Comparison of ENCODE assay signal across 22 cellular contexts in genomic region chr6:106693343-106693742, GRCh38.
A peak's percentile ranks its signal among the peaks of the same experiment; 100 is the strongest.
DNase-seq lines count a peak whose midpoint lies in the region; ATAC-seq and TF ChIP-seq lines count a peak whose summit lies in the region.
"Had no signal": no experiment of that assay in that cellular context is flagged by ENCODE, and none has a peak within 500 bp of the region (broad histone marks: within the 10 kb centered on the region; RNA-seq: fewer than 3 reads in every experiment).

No MANE protein-coding gene starts in this region.

- H4K20me1 ChIP-seq in BLaER1 treated with 17β-estradiol and CSF1 and Interleukin-3, amounts not matched to agents 10 nM and 100 nM, result no peaks in the 10 kb centered on the region

- ATAC-seq in HG03097 (IDR thresholded peaks at IDR 0.05; ENCODE audit: low FRiP score, unreplicated experiment) (no peak), HG03045 (IDR thresholded peaks at IDR 0.05; ENCODE audit: unreplicated experiment) (no peak)
- no peak for ATAC-seq in activated naive CD8-positive, alpha-beta T cell treated with anti-CD3 and anti-CD28 coated beads, Interleukin-2, amount 50 U/mL, for 24 hours
- ATAC-seq: CD8-positive, alpha-beta T cell had no signal

- peaks cover 6 to 67% (median 48%) of the 10 kb centered on the region in 10 experiments; a peak in 18 of 20 replicates for H3K4me1 ChIP-seq in BLaER1 treated with 17β-estradiol and CSF1 and Interleukin-3, amounts not matched to agents 10 nM and 100 nM
- peaks cover 29% of the 10 kb centered on the region for H3K4me1 ChIP-seq in HUES64 (ENCODE audit: insufficient read depth, low read length)
- H3K4me1 ChIP-seq in breast epithelium, result peaks cover 0 to 5% of the 10 kb centered on the region in 2 donors
- H3K4me1 ChIP-seq: uterus had no signal

- peak overlapping the region in 7 of 11 experiments; percentile 28 to 92 (median 62); a peak in 11 of 22 replicates for H3K4me2 ChIP-seq in BLaER1 treated with 17β-estradiol and CSF1 and Interleukin-3, amounts not matched to agents 10 nM and 100 nM
- H3K4me2 ChIP-seq: KMS-11 had no signal

- H3K9ac ChIP-seq in BLaER1 treated with 17β-estradiol and CSF1 and Interleukin-3, amounts not matched to agents 10 nM and 100 nM, result no peak overlapping the region
- H3K9ac ChIP-seq in HUES64 (ENCODE audit: low read depth, low read length), result no peak overlapping the region
- H3K9ac ChIP-seq: KMS-11 had no signal

- no peaks in the 10 kb centered on the region for H3K9me3 Mint-ChIP-seq in activated naive CD8-positive, alpha-beta T cell treated with anti-CD3 and anti-CD28 coated beads, Interleukin-2, amount 50 U/mL, for 24 hours
- H3K9me3 Mint-ChIP-seq: activated CD4-positive, alpha-beta memory T cell treated with anti-CD3 and anti-CD28 coated beads, Interleukin-2, amount 10 ng/mL, durations not matched to agents 7 days and 5 days; CD8-positive, alpha-beta T cell; dendritic cell treated with granulocyte-macrophage colony-stimulating factor and Interleukin-4, amounts not matched to agents 40 ng/mL and 50 ng/mL, for 4 days had no signal

- no peaks in the 10 kb centered on the region for H3K27me3 ChIP-seq in BLaER1 treated with 17β-estradiol and CSF1 and Interleukin-3, amounts not matched to agents 10 nM and 100 nM
- H3K27me3 ChIP-seq in HUES64 (ENCODE audit: insufficient read depth, low read length) (no peaks in the 10 kb centered on the region), breast epithelium (no peaks in the 10 kb centered on the region)
- H3K27me3 ChIP-seq: cardiac muscle cell, suprapubic skin, uterus had no signal

- H3K27ac ChIP-seq in BLaER1 treated with 17β-estradiol and CSF1 and Interleukin-3, amounts not matched to agents 10 nM and 100 nM, result no peak overlapping the region
- H3K27ac ChIP-seq in HUES64 (ENCODE audit: low read depth, low read length), result peak overlapping the region; percentile 93; the same call in 1 of the 2 replicates
- H3K27ac ChIP-seq in breast epithelium, result peak overlapping the region; percentile 85 to 86
- H3K27ac ChIP-seq: cardiac muscle cell, KMS-11, uterus had no signal

- no peak overlapping the region for H3K27ac Mint-ChIP-seq in activated naive CD8-positive, alpha-beta T cell treated with anti-CD3 and anti-CD28 coated beads, Interleukin-2, amount 50 U/mL, for 24 hours
- H3K27ac Mint-ChIP-seq: activated CD4-positive, alpha-beta memory T cell treated with anti-CD3 and anti-CD28 coated beads, Interleukin-2, amount 10 ng/mL, durations not matched to agents 7 days and 5 days; CD8-positive, alpha-beta T cell; dendritic cell treated with granulocyte-macrophage colony-stimulating factor and Interleukin-4, amounts not matched to agents 40 ng/mL and 50 ng/mL, for 4 days had no signal

- no peak for TF ChIP-seq CTCF in breast epithelium (IDR thresholded peaks at IDR 0.05)

- peaks cover 4% of the 10 kb centered on the region for H3K4me1 Mint-ChIP-seq in activated naive CD8-positive, alpha-beta T cell treated with anti-CD3 and anti-CD28 coated beads, Interleukin-2, amount 50 U/mL, for 24 hours
- H3K4me1 Mint-ChIP-seq: activated CD4-positive, alpha-beta memory T cell treated with anti-CD3 and anti-CD28 coated beads, Interleukin-2, amount 10 ng/mL, durations not matched to agents 7 days and 5 days had no signal

- 86% methylated on average over 1 of the region's 1 CpG for WGBS in HUES64

- peaks cover 5% of the 10 kb centered on the region for H3K27me3 Mint-ChIP-seq in activated naive CD8-positive, alpha-beta T cell treated with anti-CD3 and anti-CD28 coated beads, Interleukin-2, amount 50 U/mL, for 24 hours

- no peaks in the 10 kb centered on the region for H3K36me3 Mint-ChIP-seq in activated naive CD8-positive, alpha-beta T cell treated with anti-CD3 and anti-CD28 coated beads, Interleukin-2, amount 50 U/mL, for 24 hours (ENCODE audit: low read depth)
- H3K36me3 Mint-ChIP-seq: CD8-positive, alpha-beta T cell had no signal

- intact Hi-C loops in breast epithelium (cut with DNase I; ENCODE audit: low total_unique reads), result no loop called here

- DNase-seq in breast epithelium (ENCODE audit: low spot score in 2 of 2) (no peak), myocyte (ENCODE audit: low read depth) (peak; percentile 64), DMS53 treated with DMSO at 0.1 percent for 48 hours (lab: John Stamatoyannopoulos, UW; ENCODE audit: unreplicated experiment) (no peak)
- no peak for DNase-seq in activated naive CD8-positive, alpha-beta T cell treated with anti-CD3 and anti-CD28 coated beads, Interleukin-2, amount 50 U/mL, for 24 hours
- DNase-seq: activated CD4-positive, alpha-beta memory T cell treated with anti-CD3 and anti-CD28 coated beads, Interleukin-2, amount 10 ng/mL, durations not matched to agents 7 days and 5 days; activated CD4-positive, CD25-positive, alpha-beta regulatory T cell; activated gamma-delta T cell treated with Interleukin-2 at 50 U/mL for 16 hours; activated T-cell treated with anti-CD3 and anti-CD28 coated beads for 4 hours; CD8-positive, alpha-beta T cell; GF-D8; glutamatergic neuron; NCI-H187 treated with DMSO at 0.1 percent for 48 hours; posterior cingulate gyrus; uterus had no signal

- peaks cover 0 to 4% (median 0%) of the 10 kb centered on the region in 11 experiments; a peak in 4 of 22 replicates for H3K9me3 ChIP-seq in BLaER1 treated with 17β-estradiol and CSF1 and Interleukin-3, amounts not matched to agents 10 nM and 100 nM (replicated peaks in 1 of 11)
- H3K9me3 ChIP-seq in HUES64 (ENCODE audit: insufficient read depth, low read depth, low read length) (no peaks in the 10 kb centered on the region), breast epithelium (no peaks in the 10 kb centered on the region)
- H3K9me3 ChIP-seq: suprapubic skin, uterus had no signal

- TF ChIP-seq POLR2A in breast epithelium (IDR thresholded peaks at IDR 0.05), result no peak

- no peak overlapping the region for H3K4me3 ChIP-seq in BLaER1 treated with 17β-estradiol and CSF1 and Interleukin-3, amounts not matched to agents 10 nM and 100 nM
- no peak overlapping the region for H3K4me3 ChIP-seq in HUES64 (ENCODE audit: low read length)
- no peak overlapping the region for H3K4me3 ChIP-seq in breast epithelium
- H3K4me3 ChIP-seq: cardiac muscle cell, suprapubic skin, uterus had no signal

- H3K4me3 Mint-ChIP-seq in activated naive CD8-positive, alpha-beta T cell treated with anti-CD3 and anti-CD28 coated beads, Interleukin-2, amount 50 U/mL, for 24 hours, result no peak overlapping the region
- H3K4me3 Mint-ChIP-seq: activated CD4-positive, alpha-beta memory T cell treated with anti-CD3 and anti-CD28 coated beads, Interleukin-2, amount 10 ng/mL, durations not matched to agents 7 days and 5 days; CD8-positive, alpha-beta T cell; dendritic cell treated with granulocyte-macrophage colony-stimulating factor and Interleukin-4, amounts not matched to agents 40 ng/mL and 50 ng/mL, for 4 days had no signal

- H3K36me3 ChIP-seq in BLaER1 treated with 17β-estradiol and CSF1 and Interleukin-3, amounts not matched to agents 10 nM and 100 nM, result no peaks in the 10 kb centered on the region
- H3K36me3 ChIP-seq in HUES64 (ENCODE audit: insufficient read depth, low read length) (no peaks in the 10 kb centered on the region), breast epithelium (no peaks in the 10 kb centered on the region)
- H3K36me3 ChIP-seq: cardiac muscle cell, suprapubic skin, uterus had no signal

Comparison
In these comparisons a context has a peak if more than half of its experiments do, and no peak if none do; other contexts are left out.
1. H3K27ac ChIP-seq: peak in HUES64 (single experiment) and breast epithelium (2 of 2); none in BLaER1 treated with 17β-estradiol and CSF1 and Interleukin-3, amounts not matched to agents 10 nM and 100 nM (0 of 11).